15 cellular contexts compared by ENCODE assay signal in genomic region chr17:15432807-15433547, GRCh38. TPM values are rescaled to one million over a fixed set of nuclear protein-coding genes. Genes with fewer than 3 reads are reported as not detected.
A peak's percentile ranks its signal among the peaks of the same experiment; 100 is the strongest.
DNase-seq lines count a peak whose midpoint lies in the region; ATAC-seq and TF ChIP-seq lines count a peak whose summit lies in the region.
"Had no signal": no experiment of that assay in that cellular context is flagged by ENCODE, and none has a peak within 500 bp of the region (broad histone marks: within the 10 kb centered on the region; RNA-seq: fewer than 3 reads in every experiment).

No MANE protein-coding gene starts in this region.

- CTCF ChIA-PET in CD8-positive, alpha-beta T cell (lab: Charles Lee): no interaction called here

- H3K79me2 ChIP-seq in mesendoderm (ENCODE audit: control insufficient read depth, insufficient read depth, low read length): no peaks in the 10 kb centered on the region

- in situ Hi-C loops in transverse colon (cut with MboI; ENCODE audit: low pct_ligation_motif_present in 1 of 4, low pct_unique_long_range_greater_than_20kb in 1 of 4, low sequenced_read_pairs in 3 of 4) (no loop called here), brain microvascular endothelial cell (cut with HindIII; ENCODE audit: low pct_ligation_motif_present, low sequenced_read_pairs) (no loop called here)

- H3K36me3 ChIP-seq in Peyer's patch: no peaks in the 10 kb centered on the region
- no peaks in the 10 kb centered on the region for H3K36me3 ChIP-seq in mesendoderm (ENCODE audit: control insufficient read depth, insufficient read depth, low read length)
- H3K36me3 ChIP-seq in transverse colon: no peaks in the 10 kb centered on the region
- H3K36me3 ChIP-seq in CD8-positive, alpha-beta T cell (ENCODE audit: insufficient read depth, low read length): no peaks in the 10 kb centered on the region
- H3K36me3 ChIP-seq in brain microvascular endothelial cell (replicated peaks): no peaks in the 10 kb centered on the region

- TF ChIP-seq POLR2A in Peyer's patch (IDR thresholded peaks at IDR 0.05): no peak
- TF ChIP-seq POLR2A in transverse colon (IDR thresholded peaks at IDR 0.05): no peak

- intact Hi-C loops in transverse colon (cut with DNase I; ENCODE audit: low total_unique reads): no loop called here
- intact Hi-C loops in CD8-positive, alpha-beta T cell (cut with DNase I, micrococcal nuclease): no loop called here

- no peak overlapping the region for H4K5ac ChIP-seq in mesendoderm (ENCODE audit: low read length)

- TF ChIP-seq EP300 in transverse colon (IDR thresholded peaks at IDR 0.05; ENCODE audit: low read depth): no peak

- no peaks in the 10 kb centered on the region for H3K79me1 ChIP-seq in mesendoderm (ENCODE audit: low read length)

- no peak overlapping the region for H3K4ac ChIP-seq in mesendoderm (ENCODE audit: low read depth, low read length)

- H3K4me3 ChIP-seq in Peyer's patch: no peak overlapping the region
- no peak overlapping the region for H3K4me3 ChIP-seq in fibroblast of the aortic adventitia (ENCODE audit: low read depth, low read length)
- H3K4me3 ChIP-seq in mesendoderm (ENCODE audit: low read length): no peak overlapping the region
- no peak overlapping the region for H3K4me3 ChIP-seq in transverse colon
- no peak overlapping the region for H3K4me3 ChIP-seq in CD8-positive, alpha-beta T cell (ENCODE audit: low read depth, low read length)
- no peak overlapping the region for H3K4me3 ChIP-seq in brain microvascular endothelial cell (ENCODE audit: low read depth, low read length)

- no peak overlapping the region for H2BK5ac ChIP-seq in mesendoderm (ENCODE audit: low read length)

- no peak overlapping the region for H2AK5ac ChIP-seq in mesendoderm (ENCODE audit: low read length)

- WGBS in mesendoderm (ENCODE audit: extremely low coverage, insufficient coverage, low lambda C conversion rate): no CpG with 5 or more reads among the region's 4 CpGs
- 80 to 100% methylated on average over 1 to 4 of the region's 4 CpGs for WGBS in transverse colon (ENCODE audit: low coverage in 1 of 2), 2 donors

- H3K9me3 ChIP-seq in Peyer's patch: no peaks in the 10 kb centered on the region
- no peaks in the 10 kb centered on the region for H3K9me3 ChIP-seq in transverse colon
- no peaks in the 10 kb centered on the region for H3K9me3 ChIP-seq in CD8-positive, alpha-beta T cell (ENCODE audit: low read length)

- POLR2A ChIA-PET in CD8-positive, alpha-beta T cell (lab: Charles Lee): no interaction called here

- H2BK120ac ChIP-seq in mesendoderm (ENCODE audit: low read depth, low read length): no peak overlapping the region

- no peak overlapping the region for H2BK15ac ChIP-seq in mesendoderm (replicated peaks; ENCODE audit: low read depth)

- no peak overlapping the region for H3K27ac Mint-ChIP-seq in CD8-positive, alpha-beta T cell
- H3K27ac Mint-ChIP-seq: activated naive CD4-positive, alpha-beta T cell treated with anti-CD3 and anti-CD28 coated beads, Interleukin-2, amount 50 U/mL, for 24 hours; CD8-positive, alpha-beta memory T cell; memory B cell had no signal

- peaks cover 24% of the 10 kb centered on the region for H3K36me3 Mint-ChIP-seq in CD8-positive, alpha-beta T cell

- no peak overlapping the region for H3K4me2 ChIP-seq in mesendoderm (ENCODE audit: low read length)

- no peak overlapping the region for H3K4me3 Mint-ChIP-seq in CD8-positive, alpha-beta T cell
- H3K4me3 Mint-ChIP-seq: activated naive CD4-positive, alpha-beta T cell treated with anti-CD3 and anti-CD28 coated beads, Interleukin-2, amount 50 U/mL, for 24 hours; CD8-positive, alpha-beta memory T cell; memory B cell had no signal

- peaks cover 14% of the 10 kb centered on the region for H3K4me1 Mint-ChIP-seq in CD8-positive, alpha-beta T cell (ENCODE audit: low read depth)

- peaks cover 0 to 36% (median 10%) of the 10 kb centered on the region in 4 donors for H3K4me1 ChIP-seq in Peyer's patch
- H3K4me1 ChIP-seq in mesendoderm (ENCODE audit: control insufficient read depth, low read depth, low read length): peaks cover 1% of the 10 kb centered on the region
- peaks cover 4 to 24% (median 10%) of the 10 kb centered on the region in 4 donors for H3K4me1 ChIP-seq in transverse colon
- peaks cover 11% of the 10 kb centered on the region for H3K4me1 ChIP-seq in CD8-positive, alpha-beta T cell (ENCODE audit: insufficient read depth, low read length)

- H3K18ac ChIP-seq in mesendoderm (ENCODE audit: low read length): no peak overlapping the region

- no peak overlapping the region for H4K8ac ChIP-seq in mesendoderm (ENCODE audit: low read depth, low read length)

- H3K9ac ChIP-seq in mesendoderm (ENCODE audit: low read length): no peak overlapping the region

- H3K56ac ChIP-seq in mesendoderm (ENCODE audit: low read length): no peak overlapping the region

- DNase-seq in Peyer's patch: no peak
- DNase-seq in fibroblast of the aortic adventitia (ENCODE audit: low read depth): peak; percentile 80
- DNase-seq in mesendoderm: peak; percentile 58
- DNase-seq in transverse colon: no peak
- no peak for DNase-seq in CD8-positive, alpha-beta T cell
- DNase-seq in stimulated activated CD8-positive, alpha-beta memory T cell treated with anti-CD3 and anti-CD28 coated beads, Interleukin-4, amount 100 ng/mL, for 48 hours: no peak
- DNase-seq in brain microvascular endothelial cell: no peak
- DNase-seq: CD8-positive, alpha-beta memory T cell; cortex of kidney; glutamatergic neuron; NCI-H1417; NCI-H526 treated with DMSO at 0.1 percent for 48 hours had no signal

- H3K27me3 ChIP-seq in Peyer's patch (no peaks in the 10 kb centered on the region), mesendoderm (ENCODE audit: insufficient read depth, low read length, poor library complexity) (no peaks in the 10 kb centered on the region), transverse colon (no peaks in the 10 kb centered on the region), brain microvascular endothelial cell (replicated peaks) (no peaks in the 10 kb centered on the region)
- H3K27me3 ChIP-seq in CD8-positive, alpha-beta T cell (ENCODE audit: insufficient read depth, low read length): no peaks in the 10 kb centered on the region

- H3K27me3 Mint-ChIP-seq in CD8-positive, alpha-beta T cell (ENCODE audit: low read depth): no peaks in the 10 kb centered on the region
- H3K27me3 Mint-ChIP-seq: activated naive CD4-positive, alpha-beta T cell treated with anti-CD3 and anti-CD28 coated beads, Interleukin-2, amount 50 U/mL, for 24 hours; CD8-positive, alpha-beta memory T cell had no signal

- no peak for TF ChIP-seq CTCF in Peyer's patch (IDR thresholded peaks at IDR 0.05)
- TF ChIP-seq CTCF in fibroblast of the aortic adventitia (IDR thresholded peaks at IDR 0.05; ENCODE audit: insufficient read depth, low read length): no peak
- no peak for TF ChIP-seq CTCF in transverse colon (IDR thresholded peaks at IDR 0.05)
- no peak for TF ChIP-seq CTCF in CD8-positive, alpha-beta T cell (IDR thresholded peaks at IDR 0.05)
- TF ChIP-seq CTCF in brain microvascular endothelial cell (IDR thresholded peaks at IDR 0.05; ENCODE audit: low read depth, low read length, missing control alignments): no peak

- peak overlapping the region; percentile 13 to 51 (median 29) for H3K27ac ChIP-seq in Peyer's patch
- no peak overlapping the region for H3K27ac ChIP-seq in mesendoderm (ENCODE audit: low read depth, low read length)
- H3K27ac ChIP-seq in transverse colon: peak overlapping the region; percentile 64 to 76 (median 75)
- H3K27ac ChIP-seq in CD8-positive, alpha-beta T cell (ENCODE audit: low read depth, low read length): no peak overlapping the region
- H3K27ac ChIP-seq in brain microvascular endothelial cell: no peak overlapping the region

- H3K9me3 Mint-ChIP-seq in CD8-positive, alpha-beta T cell: no peaks in the 10 kb centered on the region

- H3K23ac ChIP-seq in mesendoderm (ENCODE audit: low read length): no peak overlapping the region

- no peak for ATAC-seq in CD8-positive, alpha-beta T cell
- no peak for ATAC-seq in HG03097 (IDR thresholded peaks at IDR 0.05; ENCODE audit: low FRiP score, unreplicated experiment)

RNA-seq across cellular contexts. Expression of gene CDRT4, which starts 34.4 kb away (rescaled TPM):
- total RNA-seq in Peyer's patch (10 to 100 TPM in 3 of 4 donors, not detected in 1; 17.9 to 28.5 (median 26.4) TPM), fibroblast of the aortic adventitia (ENCODE audit: low replicate concordance) (2.9 TPM in 1 of 2 replicates, not detected in the other), transverse colon (10 to 100 TPM in 3 of 4 donors, 1 to 10 TPM in 1; 2.2 to 93.5 (median 14.4) TPM)
- polyA plus RNA-seq in mesendoderm (2013, experiment 1 of 2): 6.1 TPM
- polyA plus RNA-seq in mesendoderm (2013, experiment 2 of 2): 5.9 TPM
- 1 to 10 TPM; 1.1 to 1.3 TPM for total RNA-seq in CD8-positive, alpha-beta T cell
- polyA plus RNA-seq: CD8-positive, alpha-beta memory T cell had no signal

Comparison
In these comparisons a context has a peak if more than half of its experiments do, and no peak if none do; other contexts are left out.
1. DNase-seq: peak in fibroblast of the aortic adventitia (single experiment) and mesendoderm (single experiment); none in Peyer's patch (0 of 3), transverse colon (single experiment), CD8-positive, alpha-beta T cell (0 of 7), stimulated activated CD8-positive, alpha-beta memory T cell treated with anti-CD3 and anti-CD28 coated beads, Interleukin-4, amount 100 ng/mL, for 48 hours (single experiment) and brain microvascular endothelial cell (single experiment).
2. H3K27ac ChIP-seq: peak in Peyer's patch (4 of 4) and transverse colon (4 of 4); none in mesendoderm (single experiment), CD8-positive, alpha-beta T cell (single experiment) and brain microvascular endothelial cell (single experiment).